Comparison of ENCODE assay signal across 8 cellular contexts in genomic region chr9:133135193-133135745, GRCh38. TPM values are rescaled to one million over a fixed set of nuclear protein-coding genes. Genes with fewer than 3 reads are reported as not detected.
DNase-seq lines count a peak whose midpoint lies in the region; ATAC-seq and TF ChIP-seq lines count a peak whose summit lies in the region.

No MANE protein-coding gene starts in this region.

- TF ChIP-seq CTCF in activated B cell treated with CpG ODN at 0.5 μM for 24 hours (IDR thresholded peaks at IDR 0.05) (no peak), choroid plexus epithelial cell (conservative IDR thresholded peaks at IDR 0.05; ENCODE audit: low read depth, low read length) (no peak)

- POLR2A ChIA-PET in activated B cell treated with CpG ODN at 0.5 μM for 24 hours (lab: Charles Lee), result interaction anchor here (0.8 to 2.0 kb wide), 2 partner anchors 9 to 10 kb away, joined by 6 to 7 read pairs; no protein-coding TSS in a partner anchor

- H3K9me3 Mint-ChIP-seq in activated B cell treated with CpG ODN at 0.5 μM for 24 hours, result no peaks in the 10 kb centered on the region

- H3K4me1 Mint-ChIP-seq in activated B cell treated with CpG ODN at 0.5 μM for 24 hours, result peaks cover 52% of the 10 kb centered on the region

- CTCF ChIA-PET in activated B cell treated with CpG ODN at 0.5 μM for 24 hours (lab: Charles Lee), result interaction anchor here (1.3 to 5.0 kb wide), 2 partner anchors 9 kb away, joined by 4 to 51 read pairs; no protein-coding TSS in a partner anchor

- ATAC-seq in activated B cell treated with CpG ODN at 0.5 μM for 24 hours (ENCODE audit: low read depth) (no peak), GM21825 (IDR thresholded peaks at IDR 0.05; ENCODE audit: unreplicated experiment) (no peak)

- H3K27me3 Mint-ChIP-seq in activated B cell treated with CpG ODN at 0.5 μM for 24 hours, result no peaks in the 10 kb centered on the region

- H3K4me3 Mint-ChIP-seq in activated B cell treated with CpG ODN at 0.5 μM for 24 hours, result no peak overlapping the region

- peak overlapping the region; percentile 98 for H3K27ac Mint-ChIP-seq in activated B cell treated with CpG ODN at 0.5 μM for 24 hours

- H3K4me3 ChIP-seq in choroid plexus epithelial cell (ENCODE audit: low read depth, low read length), result no peak overlapping the region

- H3K36me3 Mint-ChIP-seq in activated B cell treated with CpG ODN at 0.5 μM for 24 hours (ENCODE audit: low read depth), result peaks cover 4% of the 10 kb centered on the region

- intact Hi-C loops in activated B cell treated with CpG ODN at 0.5 μM for 24 hours (cut with micrococcal nuclease), result no loop called here

- peak; percentile 76 for DNase-seq in HS-27A (ENCODE audit: low read depth)
- no peak for DNase-seq in activated B cell treated with CpG ODN at 0.5 μM for 24 hours
- peak; percentile 64 for DNase-seq in choroid plexus epithelial cell (ENCODE audit: low read depth)
- peak; percentile 27 for DNase-seq in medulla oblongata (ENCODE audit: extremely low spot score)
- DNase-seq in stromal cell of bone marrow (ENCODE audit: low read depth), result peak; percentile 58
- DNase-seq in cerebellar nuclear complex (lab: John Stamatoyannopoulos, UW), result no peak
- DNase-seq in SHP77 (lab: John Stamatoyannopoulos, UW), result no peak

RNA-seq across cellular contexts. Expression of gene RALGDS, which starts 14.2 kb away (rescaled TPM):
- total RNA-seq in activated B cell treated with CpG ODN at 0.5 μM for 24 hours, result 21.2 and 29.2 TPM in 2 replicates

RNA-seq across cellular contexts. Expression of gene GBGT1, which starts 28.4 kb away (rescaled TPM):
- 42.2 and 49.5 TPM in 2 replicates for total RNA-seq in activated B cell treated with CpG ODN at 0.5 μM for 24 hours

Comparison
In these comparisons a context has a peak if more than half of its experiments do, and no peak if none do; other contexts are left out.
1. DNase-seq: peak in HS-27A (single experiment), choroid plexus epithelial cell (single experiment), medulla oblongata (single experiment) and stromal cell of bone marrow (single experiment); none in activated B cell treated with CpG ODN at 0.5 μM for 24 hours (single experiment), cerebellar nuclear complex (0 of 2) and SHP77 (0 of 2).